In the genomic region with DNA sequence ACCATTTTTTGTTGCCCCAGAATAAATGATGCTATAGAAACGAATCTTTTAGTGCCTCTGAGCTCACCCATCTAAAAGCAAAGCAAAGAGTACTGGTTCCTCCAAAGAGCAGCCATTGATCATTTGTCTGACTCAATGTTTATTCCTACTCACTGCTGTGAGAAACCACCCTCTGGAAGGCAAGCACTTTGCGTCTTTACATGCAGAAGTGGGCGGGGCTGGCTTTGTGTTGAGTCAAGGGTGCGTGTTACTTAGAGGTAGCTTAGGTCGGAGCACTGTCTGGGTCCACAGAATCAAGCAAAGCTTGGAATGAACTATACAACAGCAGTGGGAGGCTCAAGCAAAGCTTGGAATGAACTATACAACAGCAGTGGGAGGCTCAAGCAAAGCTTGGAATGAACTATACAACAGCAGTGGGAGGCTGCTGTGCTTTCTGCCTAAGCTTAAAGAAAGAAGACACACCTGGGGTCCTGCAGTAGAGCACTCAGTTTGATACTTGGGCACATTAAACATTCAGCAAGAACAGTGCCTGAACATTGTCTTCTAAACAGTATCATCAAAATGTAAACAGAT, we compare ENCODE assay signal across 20 cellular contexts.
DNase-seq lines count a peak whose midpoint lies in the region; ATAC-seq and TF ChIP-seq lines count a peak whose summit lies in the region.
"Had no signal": no experiment of that assay in that cellular context is flagged by ENCODE, and none has a peak within 500 bp of the region (broad histone marks: within the 10 kb centered on the region; RNA-seq: fewer than 3 reads in every experiment).

No MANE protein-coding gene starts in this region.

- 0 out of 2 replicates have a peak overlapping the region, but pooled peaks have one; percentile 9 for H2AFZ ChIP-seq in PC-3 (ENCODE audit: low read length)
- H2AFZ ChIP-seq: parathyroid adenoma had no signal

- H3K36me3 Mint-ChIP-seq in nephron progenitor cell (ENCODE audit: low read depth): no peaks in the 10 kb centered on the region
- H3K36me3 Mint-ChIP-seq: naive B cell had no signal

- H3K4me2 ChIP-seq in PC-3 (ENCODE audit: low read length): no peak overlapping the region

- no peak overlapping the region for H3K9ac ChIP-seq in PC-3 (ENCODE audit: low read length)
- H3K9ac ChIP-seq: parathyroid adenoma had no signal

- H3K27me3 ChIP-seq in PC-3 (ENCODE audit: low read length): no peaks in the 10 kb centered on the region
- H3K27me3 ChIP-seq: adrenal gland had no signal

- H3K4me3 ChIP-seq in PC-3 (ENCODE audit: low read length) (no peak overlapping the region), epithelial cell of esophagus (ENCODE audit: low read length) (no peak overlapping the region)
- H3K4me3 ChIP-seq: adrenal gland had no signal

- CTCF ChIA-PET in PC-3 (lab: Charles Lee): no interaction called here

- no peak overlapping the region for H3K27ac ChIP-seq in PC-3 (ENCODE audit: low read length)
- H3K27ac ChIP-seq: adrenal gland, parathyroid adenoma had no signal

- POLR2A ChIA-PET in PC-3 (lab: Charles Lee; ENCODE audit: unreplicated experiment): no interaction called here

- no peaks in the 10 kb centered on the region for H3K4me1 ChIP-seq in PC-3 (ENCODE audit: insufficient read depth, low read length)
- H3K4me1 ChIP-seq: adrenal gland, parathyroid adenoma had no signal

- H3K27me3 Mint-ChIP-seq in nephron progenitor cell (ENCODE audit: low read depth, poor library complexity): no peaks in the 10 kb centered on the region
- H3K27me3 Mint-ChIP-seq: stimulated activated naive CD8-positive, alpha-beta T cell treated with anti-CD3 and anti-CD28 coated beads, Interleukin-15, amount 100 ng/mL, for 72 hours had no signal

- no peaks in the 10 kb centered on the region for H4K20me1 ChIP-seq in PC-3 (ENCODE audit: low read length)

- peaks cover 6% of the 10 kb centered on the region for H3K4me1 Mint-ChIP-seq in nephron progenitor cell
- H3K4me1 Mint-ChIP-seq: naive B cell; stimulated activated naive CD8-positive, alpha-beta T cell treated with anti-CD3 and anti-CD28 coated beads, Interleukin-15, amount 100 ng/mL, for 72 hours had no signal

- H3K9me3 ChIP-seq in PC-3 (ENCODE audit: low read length): no peaks in the 10 kb centered on the region
- H3K9me3 ChIP-seq: adrenal gland had no signal

- H3K79me2 ChIP-seq in PC-3 (ENCODE audit: low read length): no peaks in the 10 kb centered on the region
- H3K79me2 ChIP-seq: parathyroid adenoma had no signal

- H3K9me2 ChIP-seq in PC-3 (replicated peaks; ENCODE audit: low read length): 0 out of 2 replicates have a peak, but pooled peaks cover 4% of the 10 kb centered on the region

- no peaks in the 10 kb centered on the region for H3F3A ChIP-seq in PC-3 (ENCODE audit: low read length, unreplicated experiment)

- H3K36me3 ChIP-seq in PC-3 (ENCODE audit: low read depth, low read length): no peaks in the 10 kb centered on the region
- H3K36me3 ChIP-seq: adrenal gland had no signal

- no peak overlapping the region for H3K4me3 Mint-ChIP-seq in nephron progenitor cell
- H3K4me3 Mint-ChIP-seq: naive B cell; stimulated activated naive CD8-positive, alpha-beta T cell treated with anti-CD3 and anti-CD28 coated beads, Interleukin-15, amount 100 ng/mL, for 72 hours had no signal

- no peaks in the 10 kb centered on the region for H3K9me3 Mint-ChIP-seq in nephron progenitor cell
- H3K9me3 Mint-ChIP-seq: naive B cell had no signal

- DNase-seq in HCEC 1CT (peak; percentile 48), PC-3 (peak; percentile 74), epithelial cell of esophagus (ENCODE audit: low read depth) (peak; percentile 94), nephron progenitor cell (no peak), sciatic nerve (ENCODE audit: low spot score) (no peak), NCI-H187 (lab: John Stamatoyannopoulos, UW) (no peak)
- DNase-seq: activated effector memory CD4-positive, alpha-beta T cell treated with anti-CD3 and anti-CD28 coated beads, Interleukin-2, amount 50 U/mL, for 16 hours; adrenal gland; AML-193; central memory CD4-positive, alpha-beta T cell; effector CD4-positive, alpha-beta T cell; kidney; naive B cell; NCI-H1930; NCI-H446 treated with DMSO at 0.1 percent for 48 hours; SHP77; stimulated activated naive CD8-positive, alpha-beta T cell treated with anti-CD3 and anti-CD28 coated beads, Interleukin-15, amount 100 ng/mL, for 72 hours; trophoblast cell had no signal

- intact Hi-C loops in PC-3 (cut with micrococcal nuclease) (no loop called here), sciatic nerve (cut with DNase I) (no loop called here)

- peak; percentile 80 for ATAC-seq in PC-3
- ATAC-seq in sciatic nerve: no peak
- no peak for ATAC-seq in HG03196 (IDR thresholded peaks at IDR 0.05; ENCODE audit: unreplicated experiment)
- ATAC-seq: stimulated activated naive CD8-positive, alpha-beta T cell treated with anti-CD3 and anti-CD28 coated beads, Interleukin-15, amount 100 ng/mL, for 72 hours had no signal

- peak overlapping the region; percentile 57 for H3K27ac Mint-ChIP-seq in nephron progenitor cell
- H3K27ac Mint-ChIP-seq: naive B cell; stimulated activated naive CD8-positive, alpha-beta T cell treated with anti-CD3 and anti-CD28 coated beads, Interleukin-15, amount 100 ng/mL, for 72 hours had no signal

- no TSS peak for BruUV-seq in PC-3 (replicated peaks; lab: Mats Ljungman, UMichigan)

- no peak for TF ChIP-seq CTCF in PC-3 (conservative IDR thresholded peaks at IDR 0.05; ENCODE audit: low read depth, low read length)
- no peak for TF ChIP-seq CTCF in epithelial cell of esophagus (IDR thresholded peaks at IDR 0.05; ENCODE audit: insufficient read depth, low read depth, low read length, missing control alignments)
- TF ChIP-seq CTCF in nephron progenitor cell (IDR thresholded peaks at IDR 0.05): no peak

Comparison
In these comparisons a context has a peak if more than half of its experiments do, and no peak if none do; other contexts are left out.
1. DNase-seq: peak in HCEC 1CT (single experiment), PC-3 (single experiment) and epithelial cell of esophagus (single experiment); none in nephron progenitor cell (single experiment), sciatic nerve (single experiment) and NCI-H187 (0 of 2).